7 cellular contexts compared by ENCODE assay signal in genomic region chr6:32941412-32941784, GRCh38. TPM values are rescaled to one million over a fixed set of nuclear protein-coding genes. Genes with fewer than 3 reads are reported as not detected.
A peak's percentile ranks its signal among the peaks of the same experiment; 100 is the strongest.
DNase-seq lines count a peak whose midpoint lies in the region; ATAC-seq and TF ChIP-seq lines count a peak whose summit lies in the region.

No MANE protein-coding gene starts in this region.

- DNase-seq in T-helper 1 cell (peak in 4 of 5 donors; percentile 17 to 80 (median 32)), dermis blood vessel endothelial cell (peak; percentile 66), erythroblast (lab: John Stamatoyannopoulos, UW) (no peak), NCI-H1417 treated with DMSO at 0.1 percent for 48 hours (lab: John Stamatoyannopoulos, UW) (no peak)
- peak; percentile 44 for DNase-seq in stimulated activated CD4-positive, alpha-beta T cell treated with anti-CD3 and anti-CD28 coated beads, Interleukin-1b, Interleukin-23, amount 100 ng/mL, for 48 hours

- no peak for TF ChIP-seq POLR2A in erythroblast (IDR thresholded peaks at IDR 0.05; ENCODE audit: low read length)

- ATAC-seq in GM18870 (IDR thresholded peaks at IDR 0.05; ENCODE audit: unreplicated experiment) = peak; percentile 53
- peak; percentile 55 for ATAC-seq in HG02840 (IDR thresholded peaks at IDR 0.05; ENCODE audit: low FRiP score, unreplicated experiment)

RNA-seq across cellular contexts. Expression of gene HLA-DMB, which starts 0.6 kb away (rescaled TPM):
- 1.0 and 2.9 TPM in 2 replicates for total RNA-seq in dermis blood vessel endothelial cell

RNA-seq across cellular contexts. Expression of gene HLA-DMA, which starts 11.5 kb away (rescaled TPM):
- 1.2 and 1.7 TPM in 2 replicates for total RNA-seq in dermis blood vessel endothelial cell

RNA-seq across cellular contexts. Expression of gene BRD2, which starts 27.0 kb away (rescaled TPM):
- total RNA-seq in dermis blood vessel endothelial cell = 60.2 and 86.7 TPM in 2 replicates

Comparison
In these comparisons a context has a peak if more than half of its experiments do, and no peak if none do; other contexts are left out.
1. DNase-seq: peak in T-helper 1 cell (4 of 5), dermis blood vessel endothelial cell (single experiment) and stimulated activated CD4-positive, alpha-beta T cell treated with anti-CD3 and anti-CD28 coated beads, Interleukin-1b, Interleukin-23, amount 100 ng/mL, for 48 hours (single experiment); none in erythroblast (0 of 2) and NCI-H1417 treated with DMSO at 0.1 percent for 48 hours (single experiment).